In the genomic region with DNA sequence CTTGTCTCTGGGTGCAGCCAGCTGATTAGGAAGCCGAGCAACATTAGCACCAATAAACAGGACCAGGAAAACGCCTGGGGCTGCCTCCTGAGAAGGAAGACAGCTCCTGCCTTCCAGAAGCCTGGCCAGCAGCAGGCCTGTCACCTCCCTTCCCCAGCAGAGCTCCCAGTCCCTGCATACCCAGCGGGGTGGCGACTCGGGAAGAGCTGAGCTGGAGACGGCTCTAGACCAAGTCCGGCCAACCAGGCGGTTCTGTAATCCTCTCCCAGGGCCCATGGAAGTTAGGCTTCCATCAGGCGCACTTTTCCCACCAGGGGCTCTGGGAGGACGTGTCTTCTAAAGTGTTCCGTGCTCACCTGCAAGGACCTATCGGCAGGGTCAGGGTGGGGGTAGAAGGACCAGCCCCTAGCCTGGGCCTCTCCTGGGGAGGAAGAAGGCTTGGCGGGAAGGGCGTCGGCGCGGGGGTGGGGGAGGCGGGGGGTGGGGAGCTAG, we compare ENCODE assay signal across 13 cellular contexts. TPM values are rescaled to one million over a fixed set of nuclear protein-coding genes. Genes with fewer than 3 reads are reported as not detected.
A peak's percentile ranks its signal among the peaks of the same experiment; 100 is the strongest.
DNase-seq lines count a peak whose midpoint lies in the region; ATAC-seq, FAIRE-seq and TF ChIP-seq lines count a peak whose summit lies in the region.
"Had no signal": no experiment of that assay in that cellular context is flagged by ENCODE, and none has a peak within 500 bp of the region (broad histone marks: within the 10 kb centered on the region; RNA-seq: fewer than 3 reads in every experiment).

No MANE protein-coding gene starts in this region.

- H3K4me1 Mint-ChIP-seq in glutamatergic neuron (ENCODE audit: low read depth, unreplicated experiment), result peaks cover 2% of the 10 kb centered on the region
- H3K4me1 Mint-ChIP-seq in activated CD8-positive, alpha-beta T cell treated with anti-CD3 and anti-CD28 coated beads, Interleukin-2, amount 10 ng/mL, durations not matched to agents 7 days and 5 days (ENCODE audit: low read depth), result peaks cover 2% of the 10 kb centered on the region

- no CpG with 5 or more reads among the region's 18 CpGs for WGBS in neuronal stem cell (ENCODE audit: extremely low coverage in 2 of 2, insufficient read length in 2 of 2, insufficient replicate concordance in 1 of 2), 2 donors
- WGBS in pancreas, 2 donors, result 50 to 62% methylated on average over 17 to 18 of the region's 18 CpGs

- H3K9me3 Mint-ChIP-seq in glutamatergic neuron (ENCODE audit: unreplicated experiment), result peaks cover 5% of the 10 kb centered on the region
- H3K9me3 Mint-ChIP-seq in activated CD8-positive, alpha-beta T cell treated with anti-CD3 and anti-CD28 coated beads, Interleukin-2, amount 10 ng/mL, durations not matched to agents 7 days and 5 days (ENCODE audit: insufficient read depth), result no peaks in the 10 kb centered on the region

- H2BK12ac ChIP-seq in neuronal stem cell (ENCODE audit: low read length), result no peak overlapping the region

- H3K36me3 Mint-ChIP-seq in glutamatergic neuron (ENCODE audit: unreplicated experiment), result peaks cover 5% of the 10 kb centered on the region
- H3K36me3 Mint-ChIP-seq in activated CD8-positive, alpha-beta T cell treated with anti-CD3 and anti-CD28 coated beads, Interleukin-2, amount 10 ng/mL, durations not matched to agents 7 days and 5 days (ENCODE audit: low read depth), result no peaks in the 10 kb centered on the region

- H3K27me3 ChIP-seq in BE2C (no peaks in the 10 kb centered on the region), neuronal stem cell (ENCODE audit: control insufficient read depth in 3 of 3, insufficient read depth in 3 of 3, low read depth in 1 of 3, low read length in 3 of 3) (peaks cover 4 to 56% (median 29%) of the 10 kb centered on the region in 3 experiments), pancreas (peaks cover 0 to 4% (median 0%) of the 10 kb centered on the region in 4 donors)

- no peak overlapping the region for H4K8ac ChIP-seq in neuronal stem cell (ENCODE audit: low read depth, low read length)

- H3K9ac ChIP-seq in neuronal stem cell (ENCODE audit: low read depth, low read length, poor library complexity), result peak overlapping the region; percentile 54

- peak overlapping the region; percentile 69 for H2AK5ac ChIP-seq in neuronal stem cell (ENCODE audit: low read depth, low read length)

- intact Hi-C loops in pancreas (cut with DNase I), result no loop called here
- intact Hi-C loops in head of caudate nucleus (cut with DNase I), result no loop called here

- H3K27me3 Mint-ChIP-seq in glutamatergic neuron (ENCODE audit: unreplicated experiment), result peaks cover 9% of the 10 kb centered on the region
- H3K27me3 Mint-ChIP-seq in activated CD8-positive, alpha-beta T cell treated with anti-CD3 and anti-CD28 coated beads, Interleukin-2, amount 10 ng/mL, durations not matched to agents 7 days and 5 days (ENCODE audit: low read depth), result peaks cover 23% of the 10 kb centered on the region

- H3K4me3 ChIP-seq in BE2C (ENCODE audit: low read depth, low read length) (no peak overlapping the region), HEK293 (ENCODE audit: low read depth, low read length) (no peak overlapping the region), neuronal stem cell (ENCODE audit: low read length in 2 of 2) (no peak overlapping the region), pancreas (peak overlapping the region in 1 of 4 donors; percentile 14)

- peak overlapping the region; percentile 84 for H3K18ac ChIP-seq in neuronal stem cell (ENCODE audit: low read length)

- FAIRE-seq in pancreas (lab: Jason Lieb, UNC), result no peak
- FAIRE-seq: bronchial epithelial cell had no signal

- peak; percentile 31 for DNase-seq in BE2C
- peak; percentile 59 for DNase-seq in glutamatergic neuron
- no peak for DNase-seq in neuronal stem cell (ENCODE audit: low spot score)
- no peak for DNase-seq in pancreas
- no peak for DNase-seq in NCI-H2029 (lab: John Stamatoyannopoulos, UW)
- DNase-seq in head of caudate nucleus, result no peak
- no peak for DNase-seq in activated CD8-positive, alpha-beta T cell treated with anti-CD3 and anti-CD28 coated beads, Interleukin-2, amount 10 ng/mL, durations not matched to agents 7 days and 5 days
- DNase-seq: Kasumi-1, NCI-H510A treated with DMSO at 0.1 percent for 48 hours, nucleus accumbens had no signal

- H2BK15ac ChIP-seq in neuronal stem cell (ENCODE audit: low read length), result no peak overlapping the region

- ATAC-seq in pancreas, result no peak
- no peak for ATAC-seq in activated CD8-positive, alpha-beta T cell treated with anti-CD3 and anti-CD28 coated beads, Interleukin-2, amount 10 ng/mL, durations not matched to agents 7 days and 5 days

- no peak overlapping the region for H4K91ac ChIP-seq in neuronal stem cell (ENCODE audit: low read depth, low read length, poor library complexity)

- H3K79me1 ChIP-seq in neuronal stem cell (ENCODE audit: low read depth, low read length), result no peaks in the 10 kb centered on the region

- H3K4me3 Mint-ChIP-seq in glutamatergic neuron (ENCODE audit: unreplicated experiment), result no peak overlapping the region
- H3K4me3 Mint-ChIP-seq in activated CD8-positive, alpha-beta T cell treated with anti-CD3 and anti-CD28 coated beads, Interleukin-2, amount 10 ng/mL, durations not matched to agents 7 days and 5 days, result no peak overlapping the region

- no peak overlapping the region for H3K14ac ChIP-seq in neuronal stem cell (ENCODE audit: low read length)

- H3K4me1 ChIP-seq in BE2C, result no peaks in the 10 kb centered on the region
- H3K4me1 ChIP-seq in HEK293 (ENCODE audit: control insufficient read depth, insufficient read depth, low read length), result no peaks in the 10 kb centered on the region
- peaks cover 0 to 3% of the 10 kb centered on the region in 2 donors for H3K4me1 ChIP-seq in neuronal stem cell (ENCODE audit: control insufficient read depth in 2 of 2, insufficient read depth in 1 of 2, low read depth in 1 of 2, low read length in 2 of 2)
- no peaks in the 10 kb centered on the region for H3K4me1 ChIP-seq in pancreas

- no peak overlapping the region for H2BK5ac ChIP-seq in neuronal stem cell (ENCODE audit: low read length)

- H2BK120ac ChIP-seq in neuronal stem cell (ENCODE audit: low read depth, low read length), result no peak overlapping the region

- POLR2A ChIA-PET in HEK293 (lab: Yijun Ruan, JAX), result interaction anchor here (0.6 kb wide), 1 partner anchor 1839 kb away, joined by 4 read pairs; no protein-coding TSS in a partner anchor
- POLR2A ChIA-PET in activated CD8-positive, alpha-beta T cell treated with anti-CD3 and anti-CD28 coated beads, Interleukin-2, amount 10 ng/mL, durations not matched to agents 7 days and 5 days (lab: Charles Lee), result interaction anchor here (1.0 kb wide), 1 partner anchor 37 kb away, joined by 4 read pairs; no protein-coding TSS in a partner anchor

- no peak overlapping the region for H3K27ac Mint-ChIP-seq in glutamatergic neuron (ENCODE audit: unreplicated experiment)
- H3K27ac Mint-ChIP-seq in activated CD8-positive, alpha-beta T cell treated with anti-CD3 and anti-CD28 coated beads, Interleukin-2, amount 10 ng/mL, durations not matched to agents 7 days and 5 days, result no peak overlapping the region

- H3K23ac ChIP-seq in neuronal stem cell (ENCODE audit: low read depth, low read length, poor library complexity), result peak overlapping the region; percentile 67

- H3K36me3 ChIP-seq in BE2C (no peaks in the 10 kb centered on the region), HEK293 (ENCODE audit: control insufficient read depth in 2 of 2, insufficient read depth in 1 of 2, low read length in 2 of 2) (no peaks in the 10 kb centered on the region), neuronal stem cell (replicated peaks in 1 of 2; ENCODE audit: control insufficient read depth in 2 of 2, insufficient read depth in 2 of 2, low read length in 2 of 2) (no peaks in the 10 kb centered on the region), pancreas (no peaks in the 10 kb centered on the region)

- H3K27ac ChIP-seq in HEK293 (ENCODE audit: extremely low read depth, low read depth, low read length) (no peak overlapping the region), neuronal stem cell (replicated peaks; ENCODE audit: low read length) (no peak overlapping the region), pancreas (no peak overlapping the region)

- H3K4ac ChIP-seq in neuronal stem cell (ENCODE audit: low read length), result no peak overlapping the region

- H3K9me3 ChIP-seq in BE2C (no peaks in the 10 kb centered on the region), HEK293 (ENCODE audit: control insufficient read depth, insufficient read depth, low read depth, low read length) (no peaks in the 10 kb centered on the region), neuronal stem cell (replicated peaks in 1 of 2; ENCODE audit: control insufficient read depth in 2 of 2, insufficient read depth in 1 of 2, low read depth in 1 of 2, low read length in 2 of 2) (no peaks in the 10 kb centered on the region), pancreas (no peaks in the 10 kb centered on the region)

- H3K4me2 ChIP-seq in neuronal stem cell (ENCODE audit: insufficient read depth, low read length, poor library complexity, severe bottlenecking), result peak overlapping the region; percentile 38

- CTCF ChIA-PET in HEK293 (lab: Yijun Ruan, JAX), result interaction anchor here (1.5 kb wide), 1 partner anchor 14 kb away, joined by 3 read pairs; no protein-coding TSS in a partner anchor
- CTCF ChIA-PET in activated CD8-positive, alpha-beta T cell treated with anti-CD3 and anti-CD28 coated beads, Interleukin-2, amount 10 ng/mL, durations not matched to agents 7 days and 5 days (lab: Charles Lee), result no interaction called here

- TF ChIP-seq CTCF in BE2C (IDR thresholded peaks at IDR 0.05; ENCODE audit: low read depth, low read length) (no peak), HEK293 (tag by site-specific recombination; IDR thresholded peaks at IDR 0.05) (no peak), glutamatergic neuron (IDR thresholded peaks at IDR 0.05; ENCODE audit: partially characterized antibody, unreplicated experiment) (no peak), pancreas (IDR thresholded peaks at IDR 0.05) (no peak)

- no peak overlapping the region for H2AFZ ChIP-seq in neuronal stem cell (ENCODE audit: low read length)

RNA-seq across cellular contexts. Expression of gene CLUH, which starts 12.0 kb away (rescaled TPM):
- polyA plus RNA-seq in BE2C (2012; ENCODE audit: insufficient read depth, insufficient read length, low read depth), result 176 TPM
- total RNA-seq in glutamatergic neuron (ENCODE audit: unreplicated experiment) (39.1 TPM), pancreas (10 to 100 TPM; 47.7 to 85.5 (median 62.3) TPM)
- 15.4 TPM for polyA plus RNA-seq in neuronal stem cell (2013, experiment 1 of 2)
- polyA plus RNA-seq in neuronal stem cell (2013, experiment 2 of 2), result 13.9 TPM
- polyA plus RNA-seq in pancreas, result 100 to 1,000 TPM in 1 of 2 donors, 10 to 100 TPM in 1; 66.8 to 201 TPM
- 10 to 100 TPM; 59.0 to 64.9 TPM for total RNA-seq in activated CD8-positive, alpha-beta T cell treated with anti-CD3 and anti-CD28 coated beads, Interleukin-2, amount 10 ng/mL, durations not matched to agents 7 days and 5 days

RNA-seq across cellular contexts. Expression of gene CCDC92B, which starts 25.9 kb away (rescaled TPM):
- polyA plus RNA-seq in BE2C (2012; ENCODE audit: insufficient read depth, insufficient read length, low read depth), result 9.4 TPM
- total RNA-seq in glutamatergic neuron (ENCODE audit: unreplicated experiment) (19.0 TPM), pancreas (under 1 TPM; 0.19 to 0.76 (median 0.54) TPM)
- polyA plus RNA-seq in neuronal stem cell (2013, experiment 1 of 2), result 0.35 TPM
- 0.42 TPM for polyA plus RNA-seq in neuronal stem cell (2013, experiment 2 of 2)
- 1 to 10 TPM; 1.6 to 4.6 TPM for polyA plus RNA-seq in pancreas
- total RNA-seq in activated CD8-positive, alpha-beta T cell treated with anti-CD3 and anti-CD28 coated beads, Interleukin-2, amount 10 ng/mL, durations not matched to agents 7 days and 5 days, result not detected
- total RNA-seq: bronchial epithelial cell, glomerular endothelial cell had no signal

Comparison
In these comparisons a context has a peak if more than half of its experiments do, and no peak if none do; other contexts are left out.
1. DNase-seq: peak in BE2C (single experiment) and glutamatergic neuron (single experiment); none in neuronal stem cell (single experiment), pancreas (0 of 6), NCI-H2029 (single experiment), head of caudate nucleus (0 of 42) and activated CD8-positive, alpha-beta T cell treated with anti-CD3 and anti-CD28 coated beads, Interleukin-2, amount 10 ng/mL, durations not matched to agents 7 days and 5 days (single experiment).
2. RNA of gene CCDC92B, which starts 25.9 kb away (total RNA-seq): 19.0 TPM in glutamatergic neuron (single experiment); 0.19 to 0.76 TPM in pancreas and not detected in activated CD8-positive, alpha-beta T cell treated with anti-CD3 and anti-CD28 coated beads, Interleukin-2, amount 10 ng/mL, durations not matched to agents 7 days and 5 days; every median in the first group is over 10 times any median in the second.